Comparison of ENCODE assay signal across 9 cellular contexts in the genomic region with DNA sequence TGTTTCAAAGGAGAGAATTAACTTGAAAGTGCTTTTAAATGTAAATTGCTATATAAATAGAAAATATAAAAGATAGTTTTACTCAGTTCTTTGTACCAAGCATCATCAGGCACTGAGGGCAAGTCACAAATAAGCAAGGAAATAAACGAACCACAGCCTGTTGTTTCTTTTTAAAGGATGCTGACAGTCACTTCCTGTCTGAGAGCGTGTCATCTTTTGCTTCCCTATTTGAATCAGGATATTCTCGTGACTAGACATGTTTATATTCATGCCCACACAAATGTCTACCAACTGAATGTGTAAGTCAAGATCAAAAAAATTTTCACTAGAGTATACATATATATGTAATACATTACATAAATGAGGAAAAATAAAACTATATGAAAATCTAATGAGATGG.
A peak's percentile ranks its signal among the peaks of the same experiment; 100 is the strongest.
DNase-seq lines count a peak whose midpoint lies in the region; ATAC-seq and TF ChIP-seq lines count a peak whose summit lies in the region.
"Had no signal": no experiment of that assay in that cellular context is flagged by ENCODE, and none has a peak within 500 bp of the region (broad histone marks: within the 10 kb centered on the region; RNA-seq: fewer than 3 reads in every experiment).

No MANE protein-coding gene starts in this region.

- peak overlapping the region; percentile 19; the same call in 1 of the 2 replicates for H3K4me2 ChIP-seq in BLaER1

- no peak overlapping the region for H3K9ac ChIP-seq in BLaER1

- H4K20me1 ChIP-seq in BLaER1 = no peaks in the 10 kb centered on the region

- H3K27me3 ChIP-seq in BLaER1 = no peaks in the 10 kb centered on the region

- no peaks in the 10 kb centered on the region for H3K9me3 ChIP-seq in BLaER1

- H3K36me3 ChIP-seq in BLaER1 = no peaks in the 10 kb centered on the region

- H3K4me1 ChIP-seq in BLaER1 = peaks cover 13% of the 10 kb centered on the region

- H3K27ac ChIP-seq in BLaER1 = no peak overlapping the region

- DNase-seq in cardiac fibroblast (ENCODE audit: low read depth in 2 of 2) (peak; percentile 1 to 59), activated gamma-delta T cell treated with Interleukin-2 at 50 U/mL for 16 hours (no peak), OCI-M2 (lab: John Stamatoyannopoulos, UW; ENCODE audit: unreplicated experiment) (no peak), SHP77 treated with DMSO at 0.1 percent for 48 hours (lab: John Stamatoyannopoulos, UW) (no peak)
- DNase-seq in stimulated activated naive CD4-positive, alpha-beta T cell treated with Interleukin-2 at 50 U/mL for 16 hours (lab: John Stamatoyannopoulos, UW) = no peak

- peak; percentile 92 for ATAC-seq in GM19351 (IDR thresholded peaks at IDR 0.05; ENCODE audit: unreplicated experiment)
- peak; percentile 92 for ATAC-seq in HG03354 (IDR thresholded peaks at IDR 0.05; ENCODE audit: poor library complexity, severe bottlenecking, unreplicated experiment)

- H3K4me3 ChIP-seq in BLaER1 = no peak overlapping the region
- H3K4me3 ChIP-seq in cardiac fibroblast (replicated peaks in 1 of 2; ENCODE audit: low read depth in 2 of 2, low read length in 2 of 2) = no peak overlapping the region
- H3K4me3 ChIP-seq: lung had no signal

- no peak for TF ChIP-seq CTCF in cardiac fibroblast (IDR thresholded peaks at IDR 0.05; ENCODE audit: low read depth, low read length)

Comparison
In these comparisons a context has a peak if more than half of its experiments do, and no peak if none do; other contexts are left out.
1. DNase-seq: peak in cardiac fibroblast (2 of 2); none in activated gamma-delta T cell treated with Interleukin-2 at 50 U/mL for 16 hours (single experiment), OCI-M2 (single experiment), SHP77 treated with DMSO at 0.1 percent for 48 hours (single experiment) and stimulated activated naive CD4-positive, alpha-beta T cell treated with Interleukin-2 at 50 U/mL for 16 hours (single experiment).